In genomic region chr2:191942114-191943103, GRCh38 we compare ENCODE assay signal across 16 cellular contexts.
A peak's percentile ranks its signal among the peaks of the same experiment; 100 is the strongest.
DNase-seq lines count a peak whose midpoint lies in the region; ATAC-seq and TF ChIP-seq lines count a peak whose summit lies in the region.
"Had no signal": no experiment of that assay in that cellular context is flagged by ENCODE, and none has a peak within 500 bp of the region (broad histone marks: within the 10 kb centered on the region; RNA-seq: fewer than 3 reads in every experiment).

No MANE protein-coding gene starts in this region.

- H4K20me1 ChIP-seq in GM23338 (replicated peaks; ENCODE audit: insufficient read depth): no peaks in the 10 kb centered on the region
- H4K20me1 ChIP-seq in SK-N-SH (ENCODE audit: insufficient read depth): no peaks in the 10 kb centered on the region

- CTCF ChIA-PET in SK-N-SH (lab: Yijun Ruan, JAX): interaction anchor here (1.2 kb wide), 1 partner anchor 36 kb away, joined by 3 read pairs; no protein-coding TSS in a partner anchor

- H3K27ac Mint-ChIP-seq in GM23338: no peak overlapping the region
- H3K27ac Mint-ChIP-seq in stimulated activated effector memory CD8-positive, alpha-beta T cell treated with anti-CD3 and anti-CD28 coated beads, Interleukin-12 subunit alpha, Interleukin-12 subunit beta, amount 100 ng/mL, for 72 hours: no peak overlapping the region
- H3K27ac Mint-ChIP-seq: activated CD4-positive, alpha-beta T cell treated with anti-CD3 and anti-CD28 coated beads, Interleukin-2, amount 10 ng/mL, durations not matched to agents 7 days and 5 days; stimulated activated naive CD8-positive, alpha-beta T cell treated with anti-CD3 and anti-CD28 coated beads, Interleukin-15, Interleukin-2, amounts not matched to agents 100 ng/mL and 50 ng/mL, for 24 hours had no signal

- POLR2A ChIA-PET in SK-N-SH (lab: Yijun Ruan, JAX): no interaction called here

- no peaks in the 10 kb centered on the region for H3K27me3 Mint-ChIP-seq in GM23338 (ENCODE audit: insufficient read depth, low read depth, poor library complexity)

- WGBS in SK-N-SH (ENCODE audit: low lambda C conversion rate): 90% methylated on average over 5 of the region's 5 CpGs
- 80 to 93% (median 91%) methylated on average over 5 of the region's 5 CpGs for WGBS in spleen, 5 donors

- TF ChIP-seq CTCF in GM23338 (conservative IDR thresholded peaks at IDR 0.05; ENCODE audit: low read depth in 2 of 2) (no peak), SK-N-SH (IDR thresholded peaks at IDR 0.05) (no peak), fibroblast of villous mesenchyme (IDR thresholded peaks at IDR 0.05; ENCODE audit: insufficient read depth, low read depth, low read length) (no peak), spleen (IDR thresholded peaks at IDR 0.05 in 8 of 11, conservative IDR thresholded peaks at IDR 0.05 in 3 of 11) (no peak)

- H3K79me2 ChIP-seq in GM23338 (replicated peaks; ENCODE audit: insufficient read depth) (no peaks in the 10 kb centered on the region), SK-N-SH (ENCODE audit: insufficient read depth) (no peaks in the 10 kb centered on the region)

- no peak overlapping the region for H3K27ac ChIP-seq in GM23338 (ENCODE audit: low read depth)
- peak overlapping the region; percentile 5 to 65; a peak in 2 of 4 replicates for H3K27ac ChIP-seq in SK-N-SH (ENCODE audit: low read depth in 2 of 2, low read length in 1 of 2)
- H3K27ac ChIP-seq in spleen: no peak overlapping the region

- no peak overlapping the region for H3K4me3 Mint-ChIP-seq in GM23338
- no peak overlapping the region for H3K4me3 Mint-ChIP-seq in stimulated activated effector memory CD8-positive, alpha-beta T cell treated with anti-CD3 and anti-CD28 coated beads, Interleukin-12 subunit alpha, Interleukin-12 subunit beta, amount 100 ng/mL, for 72 hours
- H3K4me3 Mint-ChIP-seq: activated CD4-positive, alpha-beta T cell treated with anti-CD3 and anti-CD28 coated beads, Interleukin-2, amount 10 ng/mL, durations not matched to agents 7 days and 5 days; stimulated activated naive CD8-positive, alpha-beta T cell treated with anti-CD3 and anti-CD28 coated beads, Interleukin-15, Interleukin-2, amounts not matched to agents 100 ng/mL and 50 ng/mL, for 24 hours had no signal

- H3K9ac ChIP-seq in SK-N-SH: no peak overlapping the region

- H3K36me3 ChIP-seq in GM23338 (ENCODE audit: insufficient read depth) (no peaks in the 10 kb centered on the region), SK-N-SH (replicated peaks in 1 of 2; ENCODE audit: control insufficient read depth in 1 of 2, insufficient read depth in 2 of 2, low read length in 1 of 2) (no peaks in the 10 kb centered on the region), spleen (no peaks in the 10 kb centered on the region)

- intact Hi-C loops in spleen (cut with DNase I; ENCODE audit: low total_unique reads): no loop called here

- no peak for TF ChIP-seq EP300 in SK-N-SH (IDR thresholded peaks at IDR 0.05; ENCODE audit: borderline replicate concordance in 1 of 2, low read depth in 1 of 2, low read length in 1 of 2)

- H2AFZ ChIP-seq in GM23338 (peak overlapping the region; percentile 80; the same call in 1 of the 2 replicates), SK-N-SH (ENCODE audit: low read depth) (peak overlapping the region; percentile 37)

- peaks cover 8% of the 10 kb centered on the region; the same call in 1 of the 2 replicates for H3K4me1 ChIP-seq in GM23338 (ENCODE audit: insufficient read depth)
- H3K4me1 ChIP-seq in SK-N-SH (ENCODE audit: control insufficient read depth in 1 of 2, insufficient read depth in 2 of 2, low read depth in 1 of 2, low read length in 1 of 2): peaks cover 9 to 13% of the 10 kb centered on the region in 2 experiments; a peak in 3 of 4 replicates
- no peaks in the 10 kb centered on the region for H3K4me1 ChIP-seq in spleen

- H3K36me3 Mint-ChIP-seq in GM23338 (ENCODE audit: low read depth): no peaks in the 10 kb centered on the region
- H3K36me3 Mint-ChIP-seq in stimulated activated effector memory CD8-positive, alpha-beta T cell treated with anti-CD3 and anti-CD28 coated beads, Interleukin-12 subunit alpha, Interleukin-12 subunit beta, amount 100 ng/mL, for 72 hours: no peaks in the 10 kb centered on the region

- H3K4me2 ChIP-seq in GM23338: no peak overlapping the region
- peak overlapping the region; percentile 14; the same call in 1 of the 2 replicates for H3K4me2 ChIP-seq in SK-N-SH

- DNase-seq in GM23338 (ENCODE audit: low spot score): no peak
- DNase-seq in SK-N-SH: peak; percentile 15
- peak; percentile 33 for DNase-seq in fibroblast of villous mesenchyme (ENCODE audit: low read depth)
- peak; percentile 34 for DNase-seq in pons (ENCODE audit: low spot score)
- DNase-seq in HK-2 (ENCODE audit: unreplicated experiment): no peak
- DNase-seq in spleen: no peak
- no peak for DNase-seq in stimulated activated effector memory CD8-positive, alpha-beta T cell treated with anti-CD3 and anti-CD28 coated beads, Interleukin-12 subunit alpha, Interleukin-12 subunit beta, amount 100 ng/mL, for 72 hours (ENCODE audit: low spot score in 2 of 2)
- DNase-seq: activated CD4-positive, alpha-beta T cell treated with anti-CD3 and anti-CD28 coated beads, Interleukin-2, amount 10 ng/mL, durations not matched to agents 7 days and 5 days; activated T-cell treated with anti-CD3 and anti-CD28 coated beads, Interleukin-2, amount 50 U/mL, for 48 hours; amygdala; dermis blood vessel endothelial cell; H7; PC-3 had no signal

- H3F3A ChIP-seq in GM23338 (replicated peaks; ENCODE audit: low read depth): no peaks in the 10 kb centered on the region
- no peaks in the 10 kb centered on the region for H3F3A ChIP-seq in SK-N-SH (replicated peaks; ENCODE audit: insufficient read depth)

- H3K9me3 Mint-ChIP-seq in GM23338: no peaks in the 10 kb centered on the region
- H3K9me3 Mint-ChIP-seq in stimulated activated effector memory CD8-positive, alpha-beta T cell treated with anti-CD3 and anti-CD28 coated beads, Interleukin-12 subunit alpha, Interleukin-12 subunit beta, amount 100 ng/mL, for 72 hours: no peaks in the 10 kb centered on the region
- H3K9me3 Mint-ChIP-seq: activated CD4-positive, alpha-beta T cell treated with anti-CD3 and anti-CD28 coated beads, Interleukin-2, amount 10 ng/mL, durations not matched to agents 7 days and 5 days; stimulated activated naive CD8-positive, alpha-beta T cell treated with anti-CD3 and anti-CD28 coated beads, Interleukin-15, Interleukin-2, amounts not matched to agents 100 ng/mL and 50 ng/mL, for 24 hours had no signal

- no peak for TF ChIP-seq RAD21 in SK-N-SH (IDR thresholded peaks at IDR 0.05; ENCODE audit: low read length)

- H3K9me3 ChIP-seq in SK-N-SH (no peaks in the 10 kb centered on the region), spleen (no peaks in the 10 kb centered on the region)

- ATAC-seq in GM23338 (peak; percentile 57), HG02852 (IDR thresholded peaks at IDR 0.05; ENCODE audit: unreplicated experiment) (no peak)
- no peak for ATAC-seq in stimulated activated effector memory CD8-positive, alpha-beta T cell treated with anti-CD3 and anti-CD28 coated beads, Interleukin-12 subunit alpha, Interleukin-12 subunit beta, amount 100 ng/mL, for 72 hours
- ATAC-seq: PC-3, sciatic nerve had no signal

- peaks cover 14% of the 10 kb centered on the region; the same call in 2 of the 3 replicates for H3K4me1 Mint-ChIP-seq in GM23338
- no peaks in the 10 kb centered on the region for H3K4me1 Mint-ChIP-seq in stimulated activated effector memory CD8-positive, alpha-beta T cell treated with anti-CD3 and anti-CD28 coated beads, Interleukin-12 subunit alpha, Interleukin-12 subunit beta, amount 100 ng/mL, for 72 hours
- H3K4me1 Mint-ChIP-seq: activated CD4-positive, alpha-beta T cell treated with anti-CD3 and anti-CD28 coated beads, Interleukin-2, amount 10 ng/mL, durations not matched to agents 7 days and 5 days had no signal

- no peaks in the 10 kb centered on the region for H3K9me2 ChIP-seq in GM23338 (ENCODE audit: insufficient read depth)
- H3K9me2 ChIP-seq in SK-N-SH: no peaks in the 10 kb centered on the region

- no peak overlapping the region for H3K4me3 ChIP-seq in GM23338
- no peak overlapping the region for H3K4me3 ChIP-seq in SK-N-SH (ENCODE audit: low read depth in 2 of 2, low read length in 1 of 2)
- no peak overlapping the region for H3K4me3 ChIP-seq in fibroblast of villous mesenchyme (ENCODE audit: low read depth, low read length)
- H3K4me3 ChIP-seq in spleen: no peak overlapping the region

- no peaks in the 10 kb centered on the region for H3K27me3 ChIP-seq in GM23338 (ENCODE audit: insufficient read depth)
- H3K27me3 ChIP-seq in SK-N-SH (ENCODE audit: insufficient read depth): no peaks in the 10 kb centered on the region
- no peaks in the 10 kb centered on the region for H3K27me3 ChIP-seq in spleen (replicated peaks in 1 of 7)

- TF ChIP-seq POLR2A in spleen (IDR thresholded peaks at IDR 0.05): no peak

TF ChIP-seq in GM23338, 12 proteins besides CTCF, POLR2A, EP300 and RAD21 (continues in another document):
- TF ChIP-seq STAT1 (IDR thresholded peaks at IDR 0.05; ENCODE audit: unreplicated experiment) (no peak), NANOG (IDR thresholded peaks at IDR 0.05; ENCODE audit: borderline replicate concordance) (no peak), ZNF331 (CRISPR knock-in tag; IDR thresholded peaks at IDR 0.05; ENCODE audit: low read depth) (no peak), EZH2 (IDR thresholded peaks at IDR 0.05; ENCODE audit: low read depth, unreplicated experiment) (no peak), JUNB (IDR thresholded peaks at IDR 0.05; ENCODE audit: unreplicated experiment) (no peak), CREB1 (CRISPR knock-in tag; IDR thresholded peaks at IDR 0.05; ENCODE audit: low read depth) (no peak), ZNF114 (CRISPR knock-in tag; IDR thresholded peaks at IDR 0.05) (no peak)

TF ChIP-seq in SK-N-SH, 30 proteins besides CTCF, POLR2A, EP300 and RAD21 (continues in another document):
- TF ChIP-seq MAX (IDR thresholded peaks at IDR 0.05; ENCODE audit: low read depth) (no peak), USF1 (IDR thresholded peaks at IDR 0.05; ENCODE audit: borderline replicate concordance, low read depth) (no peak), MEF2A (IDR thresholded peaks at IDR 0.05; ENCODE audit: borderline replicate concordance, low read depth) (no peak), JUND (IDR thresholded peaks at IDR 0.05) (no peak), FOSL2 (IDR thresholded peaks at IDR 0.05; ENCODE audit: borderline replicate concordance, low read depth) (no peak), GABPA (IDR thresholded peaks at IDR 0.05; ENCODE audit: low read depth) (no peak)

Comparison
In these comparisons a context has a peak if more than half of its experiments do, and no peak if none do; other contexts are left out.
1. DNase-seq: peak in SK-N-SH (single experiment), fibroblast of villous mesenchyme (single experiment) and pons (single experiment); none in GM23338 (single experiment), HK-2 (single experiment), spleen (single experiment) and stimulated activated effector memory CD8-positive, alpha-beta T cell treated with anti-CD3 and anti-CD28 coated beads, Interleukin-12 subunit alpha, Interleukin-12 subunit beta, amount 100 ng/mL, for 72 hours (0 of 2).
2. H3K27ac ChIP-seq: peak in SK-N-SH (2 of 2); none in GM23338 (single experiment) and spleen (0 of 8).